Comparison of ENCODE assay signal across 9 cellular contexts in the genomic region with DNA sequence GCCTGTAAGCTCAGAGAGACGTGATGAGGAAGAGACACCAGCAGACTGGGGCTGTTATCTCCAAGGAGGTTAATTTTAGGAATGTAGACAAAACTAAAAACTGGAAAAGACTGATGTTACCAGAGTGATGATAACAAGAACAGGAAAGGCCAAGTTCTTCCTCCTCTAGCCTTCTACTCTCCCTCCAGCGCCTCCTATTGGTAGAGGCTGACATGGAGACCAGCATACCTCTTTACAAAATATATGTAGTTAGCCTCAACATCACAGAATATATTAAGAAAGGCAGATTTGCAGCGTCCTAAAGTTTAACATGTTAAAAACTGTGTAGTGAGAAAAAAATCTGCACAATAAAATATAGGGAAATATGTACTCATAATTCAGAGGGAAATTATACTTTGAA.
DNase-seq lines count a peak whose midpoint lies in the region; ATAC-seq, FAIRE-seq and TF ChIP-seq lines count a peak whose summit lies in the region.
"Had no signal": no experiment of that assay in that cellular context is flagged by ENCODE, and none has a peak within 500 bp of the region (broad histone marks: within the 10 kb centered on the region; RNA-seq: fewer than 3 reads in every experiment).

No MANE protein-coding gene starts in this region.

- no peak overlapping the region for H3K4me3 ChIP-seq in CD8-positive, alpha-beta T cell (ENCODE audit: low read depth, low read length)
- no peak overlapping the region for H3K4me3 ChIP-seq in right cardiac atrium (ENCODE audit: low read length)

- H3K27me3 Mint-ChIP-seq in CD8-positive, alpha-beta T cell (ENCODE audit: low read depth), result no peaks in the 10 kb centered on the region

- no peaks in the 10 kb centered on the region for H3K36me3 Mint-ChIP-seq in CD8-positive, alpha-beta T cell
- H3K36me3 Mint-ChIP-seq: activated naive CD8-positive, alpha-beta T cell treated with anti-CD3 and anti-CD28 coated beads, Interleukin-2, amount 10 ng/mL, durations not matched to agents 7 days and 5 days had no signal

- intact Hi-C loops in CD8-positive, alpha-beta T cell (cut with DNase I, micrococcal nuclease), result no loop called here
- intact Hi-C loops in right cardiac atrium (cut with DNase I), result loop anchor here in 1 of 4 donors (10.0 kb wide), 1 partner anchor 63 kb away; the partner anchor contains the start of gene TCF4

- no peaks in the 10 kb centered on the region for H3K4me1 ChIP-seq in CD8-positive, alpha-beta T cell (ENCODE audit: insufficient read depth, low read length)
- H3K4me1 ChIP-seq in right cardiac atrium (ENCODE audit: control insufficient read depth, insufficient read depth, low read length), result no peaks in the 10 kb centered on the region

- no peaks in the 10 kb centered on the region for H3K9me3 ChIP-seq in CD8-positive, alpha-beta T cell (ENCODE audit: low read length)
- H3K9me3 ChIP-seq in right cardiac atrium (ENCODE audit: control insufficient read depth, low read length), result no peaks in the 10 kb centered on the region

- H3K27ac ChIP-seq in CD8-positive, alpha-beta T cell (ENCODE audit: low read depth, low read length), result no peak overlapping the region
- no peak overlapping the region for H3K27ac ChIP-seq in right cardiac atrium (ENCODE audit: low read length)

- no peaks in the 10 kb centered on the region for H3K4me1 Mint-ChIP-seq in CD8-positive, alpha-beta T cell (ENCODE audit: low read depth)
- H3K4me1 Mint-ChIP-seq: activated naive CD8-positive, alpha-beta T cell treated with anti-CD3 and anti-CD28 coated beads, Interleukin-2, amount 10 ng/mL, durations not matched to agents 7 days and 5 days had no signal

- no peak overlapping the region for H3K27ac Mint-ChIP-seq in CD8-positive, alpha-beta T cell
- H3K27ac Mint-ChIP-seq: activated naive CD8-positive, alpha-beta T cell treated with anti-CD3 and anti-CD28 coated beads, Interleukin-2, amount 10 ng/mL, durations not matched to agents 7 days and 5 days had no signal

- ATAC-seq in CD8-positive, alpha-beta T cell, result no peak
- ATAC-seq in GM18867 (IDR thresholded peaks at IDR 0.05; ENCODE audit: unreplicated experiment), result peak; percentile 87
- no peak for ATAC-seq in right cardiac atrium
- ATAC-seq in GM18517 (IDR thresholded peaks at IDR 0.05; ENCODE audit: unreplicated experiment), result no peak

- H3K27me3 ChIP-seq in CD8-positive, alpha-beta T cell (ENCODE audit: insufficient read depth, low read length), result no peaks in the 10 kb centered on the region
- no peaks in the 10 kb centered on the region for H3K27me3 ChIP-seq in right cardiac atrium (ENCODE audit: control insufficient read depth, insufficient read depth)

- TF ChIP-seq CTCF in CD8-positive, alpha-beta T cell (IDR thresholded peaks at IDR 0.05), result peak; percentile 19

- no peak overlapping the region for H3K4me3 Mint-ChIP-seq in CD8-positive, alpha-beta T cell
- H3K4me3 Mint-ChIP-seq: activated naive CD8-positive, alpha-beta T cell treated with anti-CD3 and anti-CD28 coated beads, Interleukin-2, amount 10 ng/mL, durations not matched to agents 7 days and 5 days had no signal

- WGBS in right cardiac atrium, result 51% methylated on average over 3 of the region's 3 CpGs

- DNase-seq in CD8-positive, alpha-beta T cell, result no peak
- peak; percentile 90 for DNase-seq in OCI-M1 (lab: John Stamatoyannopoulos, UW)
- peak in 2 of 3 donors; percentile 25 to 72 for DNase-seq in right cardiac atrium
- no peak for DNase-seq in RCC 7860 (ENCODE audit: low spot score)
- no peak for DNase-seq in GM19238 (ENCODE audit: insufficient read length, low spot score)
- no peak for DNase-seq in NCI-H2029 (lab: John Stamatoyannopoulos, UW)
- DNase-seq: activated naive CD8-positive, alpha-beta T cell treated with anti-CD3 and anti-CD28 coated beads, Interleukin-2, amount 10 ng/mL, durations not matched to agents 7 days and 5 days had no signal

- POLR2A ChIA-PET in CD8-positive, alpha-beta T cell (lab: Charles Lee), result no interaction called here

- CTCF ChIA-PET in CD8-positive, alpha-beta T cell (lab: Charles Lee), result no interaction called here

- H3K9me3 Mint-ChIP-seq in CD8-positive, alpha-beta T cell, result no peaks in the 10 kb centered on the region
- H3K9me3 Mint-ChIP-seq: activated naive CD8-positive, alpha-beta T cell treated with anti-CD3 and anti-CD28 coated beads, Interleukin-2, amount 10 ng/mL, durations not matched to agents 7 days and 5 days had no signal

- FAIRE-seq in RCC 7860 (lab: Jason Lieb, UNC), result no peak

- no peaks in the 10 kb centered on the region for H3K36me3 ChIP-seq in CD8-positive, alpha-beta T cell (ENCODE audit: insufficient read depth, low read length)

Comparison
In these comparisons a context has a peak if more than half of its experiments do, and no peak if none do; other contexts are left out.
1. DNase-seq: peak in OCI-M1 (single experiment) and right cardiac atrium (2 of 3); none in CD8-positive, alpha-beta T cell (0 of 7), RCC 7860 (single experiment), GM19238 (single experiment) and NCI-H2029 (single experiment).